8 cellular contexts compared by ENCODE assay signal in the genomic region with DNA sequence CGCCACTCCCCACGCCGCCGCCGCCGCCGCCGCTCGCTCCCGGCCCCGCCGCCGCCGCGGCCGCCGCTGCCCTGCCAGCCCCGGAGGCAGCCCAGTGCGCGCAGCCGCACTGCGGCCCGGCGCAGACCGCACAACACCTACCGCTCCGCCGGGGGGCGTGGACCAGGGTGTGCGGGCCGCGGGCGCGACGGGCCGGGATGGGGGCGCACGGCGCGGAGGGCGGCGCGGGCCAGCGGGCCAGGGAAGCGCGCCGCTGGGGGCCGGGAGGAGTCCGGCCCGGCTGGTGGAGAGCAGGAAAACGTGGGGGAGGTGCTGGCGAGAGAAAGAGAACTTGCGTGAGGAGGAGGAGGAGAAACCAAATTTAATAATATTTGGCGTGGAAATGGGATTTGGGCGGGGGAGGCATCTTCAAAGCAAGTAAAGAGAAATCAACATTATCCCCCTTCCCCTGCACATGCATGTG. TPM values are rescaled to one million over a fixed set of nuclear protein-coding genes. Genes with fewer than 3 reads are reported as not detected.
DNase-seq lines count a peak whose midpoint lies in the region; ATAC-seq and TF ChIP-seq lines count a peak whose summit lies in the region.

A gene (minus strand): TSS at position 106 of the 463 bp plus-strand sequence. CDS start 594 bp downstream, outside the sequence.

- H3K9me3 Mint-ChIP-seq in activated naive CD8-positive, alpha-beta T cell treated with anti-CD3 and anti-CD28 coated beads, Interleukin-2, amount 10 ng/mL, durations not matched to agents 7 days and 5 days = no peaks in the 10 kb centered on the region

- H2AFZ ChIP-seq in parathyroid adenoma = peak within 1 kb of the TSS; percentile 77

- TF ChIP-seq POLR2A in transverse colon (IDR thresholded peaks at IDR 0.05) = no peak

- peaks cover 34% of the 10 kb centered on the region for H3K4me1 Mint-ChIP-seq in activated naive CD8-positive, alpha-beta T cell treated with anti-CD3 and anti-CD28 coated beads, Interleukin-2, amount 10 ng/mL, durations not matched to agents 7 days and 5 days

- peaks cover 10% of the 10 kb centered on the region; the same call in 1 of the 2 replicates for H3K36me3 ChIP-seq in KOPT-K1 (ENCODE audit: insufficient read depth, low read length)
- H3K36me3 ChIP-seq in cardiac muscle cell = no peaks in the 10 kb centered on the region
- no peaks in the 10 kb centered on the region for H3K36me3 ChIP-seq in parathyroid adenoma (ENCODE audit: control insufficient read depth, insufficient read depth, low read length)
- H3K36me3 ChIP-seq in transverse colon = no peaks in the 10 kb centered on the region

- peak within 1 kb of the TSS; percentile 98 for H3K4me3 Mint-ChIP-seq in activated naive CD8-positive, alpha-beta T cell treated with anti-CD3 and anti-CD28 coated beads, Interleukin-2, amount 10 ng/mL, durations not matched to agents 7 days and 5 days

- WGBS in transverse colon (ENCODE audit: low coverage in 1 of 2), 2 donors = 0 to 1% methylated on average over 2 to 37 of the region's 55 CpGs

- H3K27ac ChIP-seq in KOPT-K1 (ENCODE audit: low read depth, low read length, poor library complexity, severe bottlenecking) (peak within 1 kb of the TSS; percentile 85), cardiac muscle cell (peak within 1 kb of the TSS; percentile 87), parathyroid adenoma (peak within 1 kb of the TSS; percentile 69), transverse colon (peak within 1 kb of the TSS; percentile 88 to 95 (median 92))

- ATAC-seq in GM21526 (IDR thresholded peaks at IDR 0.05; ENCODE audit: low FRiP score, unreplicated experiment) = peak; percentile 54
- ATAC-seq in activated naive CD8-positive, alpha-beta T cell treated with anti-CD3 and anti-CD28 coated beads, Interleukin-2, amount 10 ng/mL, durations not matched to agents 7 days and 5 days (ENCODE audit: low read depth) = peak; percentile 63

- TF ChIP-seq CTCF in cardiac muscle cell (IDR thresholded peaks at IDR 0.05; ENCODE audit: low read depth, low read length) (no peak), parathyroid adenoma (IDR thresholded peaks at IDR 0.05) (no peak), transverse colon (IDR thresholded peaks at IDR 0.05) (no peak)

- peak within 1 kb of the TSS; percentile 83 for H3K4me2 ChIP-seq in parathyroid adenoma (ENCODE audit: low read length)

- no peaks in the 10 kb centered on the region for H3K27me3 Mint-ChIP-seq in activated naive CD8-positive, alpha-beta T cell treated with anti-CD3 and anti-CD28 coated beads, Interleukin-2, amount 10 ng/mL, durations not matched to agents 7 days and 5 days

- peak within 1 kb of the TSS; percentile 99 for H3K27ac Mint-ChIP-seq in activated naive CD8-positive, alpha-beta T cell treated with anti-CD3 and anti-CD28 coated beads, Interleukin-2, amount 10 ng/mL, durations not matched to agents 7 days and 5 days

- H3K27me3 ChIP-seq in cardiac muscle cell (no peaks in the 10 kb centered on the region), parathyroid adenoma (ENCODE audit: control insufficient read depth, insufficient read depth, low read length) (no peaks in the 10 kb centered on the region), transverse colon (no peaks in the 10 kb centered on the region)

- no peak within 1 kb of the TSS for H3K9ac ChIP-seq in parathyroid adenoma

- TF ChIP-seq EP300 in transverse colon (IDR thresholded peaks at IDR 0.05; ENCODE audit: low read depth) = no peak

- H3K36me3 Mint-ChIP-seq in activated naive CD8-positive, alpha-beta T cell treated with anti-CD3 and anti-CD28 coated beads, Interleukin-2, amount 10 ng/mL, durations not matched to agents 7 days and 5 days = peaks cover 5% of the 10 kb centered on the region

- peak within 1 kb of the TSS; percentile 98 for H3K4me3 ChIP-seq in cardiac muscle cell
- H3K4me3 ChIP-seq in parathyroid adenoma (ENCODE audit: low read depth, low read length) = peak within 1 kb of the TSS; percentile 76
- peak within 1 kb of the TSS; percentile 84 to 100 (median 96) for H3K4me3 ChIP-seq in transverse colon

- H3K4me1 ChIP-seq in cardiac muscle cell (ENCODE audit: low read depth) = peaks cover 34% of the 10 kb centered on the region
- H3K4me1 ChIP-seq in parathyroid adenoma = no peaks in the 10 kb centered on the region
- H3K4me1 ChIP-seq in transverse colon = peaks cover 9 to 50% (median 24%) of the 10 kb centered on the region in 4 donors

- in situ Hi-C loops in transverse colon (cut with MboI; ENCODE audit: low pct_ligation_motif_present in 1 of 4, low pct_unique_long_range_greater_than_20kb in 1 of 4, low sequenced_read_pairs in 3 of 4) = loop anchor here in 1 of 4 donors (10.0 kb wide), 1 partner anchor 181 kb away; no protein-coding TSS in a partner anchor

- POLR2A ChIA-PET in activated naive CD8-positive, alpha-beta T cell treated with anti-CD3 and anti-CD28 coated beads, Interleukin-2, amount 10 ng/mL, durations not matched to agents 7 days and 5 days (lab: Charles Lee) = interaction anchor here (1.3 to 2.1 kb wide), 3 partner anchors 36 to 221 kb away, joined by 4 to 11 read pairs (median 4); a partner anchor contains a TSS

- H3K79me2 ChIP-seq in parathyroid adenoma = peaks cover 7% of the 10 kb centered on the region

- DNase-seq in DMS 273 treated with DMSO at 0.1 percent for 48 hours (lab: John Stamatoyannopoulos, UW) = peak; percentile 32
- DNase-seq in SKM-1 treated with dmso at 0.1 percent for 144 hours (lab: John Stamatoyannopoulos, UW; ENCODE audit: unreplicated experiment) = peak; percentile 63
- DNase-seq in activated naive CD8-positive, alpha-beta T cell treated with anti-CD3 and anti-CD28 coated beads, Interleukin-2, amount 10 ng/mL, durations not matched to agents 7 days and 5 days = peak; percentile 87
- DNase-seq in cardiac muscle cell (ENCODE audit: low read depth in 1 of 2, low spot score in 1 of 2) = peak; percentile 84 to 92
- peak; percentile 82 for DNase-seq in transverse colon

- intact Hi-C loops in transverse colon (cut with DNase I; ENCODE audit: low total_unique reads) = no loop called here

- H3K9me3 ChIP-seq in KOPT-K1 (ENCODE audit: insufficient read depth, low read length, poor library complexity, severe bottlenecking) (no peaks in the 10 kb centered on the region), cardiac muscle cell (ENCODE audit: low read depth) (no peaks in the 10 kb centered on the region), parathyroid adenoma (ENCODE audit: control insufficient read depth, low read length) (no peaks in the 10 kb centered on the region), transverse colon (no peaks in the 10 kb centered on the region)

RNA-seq across cellular contexts. Expression of the gene that starts here (rescaled TPM):
- 10 to 100 TPM; 40.4 to 42.5 TPM for total RNA-seq in activated naive CD8-positive, alpha-beta T cell treated with anti-CD3 and anti-CD28 coated beads, Interleukin-2, amount 10 ng/mL, durations not matched to agents 7 days and 5 days
- total RNA-seq in cardiac muscle cell (6.0 and 11.6 TPM in 2 replicates), transverse colon (10 to 100 TPM in 3 of 4 donors, 1 to 10 TPM in 1; 8.7 to 51.5 (median 12.9) TPM)
- 5.9 and 8.8 TPM in 2 replicates for polyA plus RNA-seq in cardiac muscle cell

Comparison
In these comparisons a context has a peak if more than half of its experiments do, and no peak if none do; other contexts are left out.
1. Peak in every context shown above with its lines: DNase-seq, ATAC-seq, H3K4me3 ChIP-seq and H3K27ac ChIP-seq.
2. DNase-seq: peak in every context shown above with its lines; median percentile 88 in cardiac muscle cell; 87 in activated naive CD8-positive, alpha-beta T cell treated with anti-CD3 and anti-CD28 coated beads, Interleukin-2, amount 10 ng/mL, durations not matched to agents 7 days and 5 days; 82 in transverse colon; 63 in SKM-1 treated with dmso at 0.1 percent for 144 hours; 32 in DMS 273 treated with DMSO at 0.1 percent for 48 hours.